Comparison of ENCODE assay signal across 23 cellular contexts in the genomic region with DNA sequence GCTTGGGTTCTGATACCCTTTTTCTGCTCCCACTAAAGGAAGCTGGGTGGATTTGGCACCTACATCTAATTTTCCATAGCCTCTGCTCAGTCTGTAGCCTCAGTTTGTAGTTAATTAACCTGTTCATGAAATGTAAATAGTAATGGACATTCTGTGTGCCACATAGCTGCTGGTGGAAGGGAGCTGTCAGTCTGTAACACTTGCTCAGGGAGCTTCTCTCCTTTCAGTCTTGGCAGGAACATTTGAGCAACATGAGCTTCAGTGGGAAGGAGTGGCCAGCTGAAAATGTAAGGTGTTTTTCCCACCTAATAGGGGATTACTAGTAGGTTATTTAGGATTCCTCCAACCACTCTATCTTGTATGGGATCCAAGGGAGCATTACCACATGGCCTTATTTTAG.
DNase-seq lines count a peak whose midpoint lies in the region; FAIRE-seq and TF ChIP-seq lines count a peak whose summit lies in the region.
"Had no signal": no experiment of that assay in that cellular context is flagged by ENCODE, and none has a peak within 500 bp of the region (broad histone marks: within the 10 kb centered on the region; RNA-seq: fewer than 3 reads in every experiment).

No MANE protein-coding gene starts in this region.

- peak; percentile 65 for FAIRE-seq in islet of Langerhans (lab: Jason Lieb, UNC)
- FAIRE-seq: kidney had no signal

- no peak overlapping the region for H3K4me3 ChIP-seq in LNCaP clone FGC (ENCODE audit: low read depth, low read length)
- H3K4me3 ChIP-seq: body of pancreas, esophagus squamous epithelium, heart left ventricle, MG63 had no signal

- no peak for TF ChIP-seq CTCF in LNCaP clone FGC (IDR thresholded peaks at IDR 0.05; ENCODE audit: control insufficient read depth, extremely low read depth, insufficient read depth)

- peak; percentile 16 for DNase-seq in NCI-H187 treated with DMSO at 0.1 percent for 48 hours (lab: John Stamatoyannopoulos, UW)
- no peak for DNase-seq in NCI-H187 (lab: John Stamatoyannopoulos, UW)
- DNase-seq in LNCaP clone FGC (ENCODE audit: low read depth), result peak; percentile 78
- DNase-seq in NCI-H510A (lab: John Stamatoyannopoulos, UW), result peak; percentile 24
- DNase-seq in ureter (ENCODE audit: low spot score), result no peak
- no peak for DNase-seq in NCI-H446 (lab: John Stamatoyannopoulos, UW)
- no peak for DNase-seq in occipital lobe (lab: John Stamatoyannopoulos, UW)
- DNase-seq: activated CD4-positive, alpha-beta T cell treated with anti-CD3 and anti-CD28 coated beads, Interleukin-2, amount 50 U/mL, for 48 hours; activated CD4-positive, CD25-positive, alpha-beta regulatory T cell treated with anti-CD3 and anti-CD28 coated beads, Interleukin-2, amount 50 U/mL, for 72 hours; activated naive CD4-positive, alpha-beta T cell treated with anti-CD3 and anti-CD28 coated beads, Interleukin-2, amount 10 ng/mL, durations not matched to agents 7 days and 5 days; body of pancreas; Calu3; esophagus squamous epithelium; foreskin keratinocyte; heart left ventricle; KG1; kidney; MG63; NCI-H1694; Right ventricle myocardium superior; stimulated activated CD4-positive, alpha-beta T cell treated with anti-CD3 and anti-CD28 coated beads, Interleukin-4, amount 100 ng/mL, for 24 hours; T-helper 2 cell had no signal

Comparison
In these comparisons a context has a peak if more than half of its experiments do, and no peak if none do; other contexts are left out.
1. DNase-seq: peak in NCI-H187 treated with DMSO at 0.1 percent for 48 hours (single experiment), LNCaP clone FGC (single experiment) and NCI-H510A (single experiment); none in NCI-H187 (0 of 2), ureter (single experiment), NCI-H446 (0 of 2) and occipital lobe (single experiment).